ENCODE assay signal across 8 cellular contexts in genomic region chr20:4956200-4956810, GRCh38. TPM values are rescaled to one million over a fixed set of nuclear protein-coding genes. Genes with fewer than 3 reads are reported as not detected.
DNase-seq lines count a peak whose midpoint lies in the region; ATAC-seq and TF ChIP-seq lines count a peak whose summit lies in the region.

No MANE protein-coding gene starts in this region.

- H3K27me3 ChIP-seq in CD4-positive, alpha-beta T cell (ENCODE audit: control insufficient read depth, insufficient read depth, low read length): no peaks in the 10 kb centered on the region
- no peaks in the 10 kb centered on the region for H3K27me3 ChIP-seq in left lung

- peaks cover 7 to 30% of the 10 kb centered on the region in 2 donors for H3K4me1 ChIP-seq in left lung

- TF ChIP-seq CTCF in CD4-positive, alpha-beta T cell (IDR thresholded peaks at IDR 0.05): peak; percentile 96
- TF ChIP-seq CTCF in HFF-Myc (IDR thresholded peaks at IDR 0.05; ENCODE audit: low read depth, low read length, missing control alignments) (peak; percentile 61), MCF 10A (IDR thresholded peaks at IDR 0.05; ENCODE audit: unreplicated experiment) (peak; percentile 71), left lung (IDR thresholded peaks at IDR 0.05) (peak; percentile 73 to 75)

- H3K4me3 ChIP-seq in HFF-Myc (replicated peaks; ENCODE audit: low read depth, low read length) (no peak overlapping the region), left lung (no peak overlapping the region)

- no peak overlapping the region for H3K27ac ChIP-seq in CD4-positive, alpha-beta T cell (ENCODE audit: low read depth, low read length)
- H3K27ac ChIP-seq in left lung: no peak overlapping the region

- intact Hi-C loops in CD4-positive, alpha-beta T cell (cut with DNase I, micrococcal nuclease): loop anchor here (5.0 to 10.0 kb wide), 5 partner anchors 141 to 352 kb away; no protein-coding TSS in a partner anchor
- intact Hi-C loops in MCF 10A (cut with micrococcal nuclease) (loop anchor here (1.0 to 2.0 kb wide), 2 partner anchors 144 to 350 kb away; no protein-coding TSS in a partner anchor), left lung (cut with DNase I) (loop anchor here in 1 of 2 donors (10.0 kb wide), 1 partner anchor 148 kb away; no protein-coding TSS in a partner anchor)

- peak overlapping the region; percentile 52 for H3K27ac Mint-ChIP-seq in CD4-positive, alpha-beta T cell
- no peak overlapping the region for H3K27ac Mint-ChIP-seq in MCF 10A (ENCODE audit: low read depth, unreplicated experiment)

- POLR2A ChIA-PET in CD4-positive, alpha-beta T cell (lab: Charles Lee): interaction anchor here (0.7 kb wide), 1 partner anchor 179 kb away, joined by 3 read pairs; no protein-coding TSS in a partner anchor
- POLR2A ChIA-PET in MCF 10A (lab: Yijun Ruan, JAX): interaction anchor here (0.6 to 1.7 kb wide), 8 partner anchors 58 to 625 kb away, joined by 3 to 7 read pairs (median 3); partner anchors contain the start of gene CDS2

- H3K4me3 Mint-ChIP-seq in CD4-positive, alpha-beta T cell: no peak overlapping the region
- H3K4me3 Mint-ChIP-seq in MCF 10A (ENCODE audit: unreplicated experiment): no peak overlapping the region

- ATAC-seq in CD4-positive, alpha-beta T cell (ENCODE audit: poor library complexity): peak; percentile 84
- ATAC-seq in left lung (peak; percentile 69), HG02973 (IDR thresholded peaks at IDR 0.05; ENCODE audit: unreplicated experiment) (no peak), GM19324 (IDR thresholded peaks at IDR 0.05; ENCODE audit: low FRiP score, unreplicated experiment) (no peak)

- H3K36me3 Mint-ChIP-seq in CD4-positive, alpha-beta T cell (ENCODE audit: low read depth): peaks cover 10% of the 10 kb centered on the region
- peaks cover 9% of the 10 kb centered on the region for H3K36me3 Mint-ChIP-seq in MCF 10A (ENCODE audit: insufficient read depth, unreplicated experiment)

- BruUV-seq in MCF 10A (replicated peaks; lab: Mats Ljungman, UMichigan): no TSS peak

- no peak for DNase-seq in CD4-positive, alpha-beta T cell
- DNase-seq in HFF-Myc (ENCODE audit: extremely low read depth, low read depth) (peak; percentile 57), NCI-H82 treated with DMSO at 0.1 percent for 48 hours (lab: John Stamatoyannopoulos, UW; ENCODE audit: unreplicated experiment) (peak; percentile 61), MCF 10A (ENCODE audit: unreplicated experiment) (peak; percentile 62), left lung (no peak), occipital lobe (lab: John Stamatoyannopoulos, UW) (no peak)

- no peaks in the 10 kb centered on the region for H3K9me3 ChIP-seq in CD4-positive, alpha-beta T cell (ENCODE audit: control insufficient read depth, low read length)
- no peaks in the 10 kb centered on the region for H3K9me3 ChIP-seq in left lung

- H3K9me3 Mint-ChIP-seq in CD4-positive, alpha-beta T cell: no peaks in the 10 kb centered on the region
- peaks cover 7% of the 10 kb centered on the region for H3K9me3 Mint-ChIP-seq in MCF 10A (ENCODE audit: unreplicated experiment)

- CTCF ChIA-PET in CD4-positive, alpha-beta T cell (lab: Charles Lee): interaction anchor here (0.6 to 2.0 kb wide), 10 partner anchors 22 to 214 kb away, joined by 3 to 12 read pairs (median 3); no protein-coding TSS in a partner anchor
- CTCF ChIA-PET in MCF 10A (lab: Yijun Ruan, JAX): interaction anchor here (0.5 to 11.6 kb wide), 48 partner anchors 8 to 763 kb away, joined by 3 to 132 read pairs (median 4); no protein-coding TSS in a partner anchor

- no peaks in the 10 kb centered on the region for H3K27me3 Mint-ChIP-seq in CD4-positive, alpha-beta T cell
- H3K27me3 Mint-ChIP-seq in MCF 10A (ENCODE audit: insufficient read depth, unreplicated experiment): no peaks in the 10 kb centered on the region

- no peaks in the 10 kb centered on the region for H3K36me3 ChIP-seq in left lung

- H3K4me1 Mint-ChIP-seq in CD4-positive, alpha-beta T cell (ENCODE audit: low read depth): peaks cover 8% of the 10 kb centered on the region
- peaks cover 2% of the 10 kb centered on the region for H3K4me1 Mint-ChIP-seq in MCF 10A (ENCODE audit: insufficient read depth, unreplicated experiment)

RNA-seq across cellular contexts. Expression of gene SLC23A2, which starts 45.0 kb away (rescaled TPM):
- 10 to 100 TPM; 22.8 to 23.0 TPM for total RNA-seq in CD4-positive, alpha-beta T cell
- 24.0 and 26.5 TPM in 2 replicates for total RNA-seq in MCF 10A (2022)
- 10 to 100 TPM; 15.8 to 27.1 TPM for total RNA-seq in left lung
- 52.9 TPM for total RNA-seq in occipital lobe

Comparison
In these comparisons a context has a peak if more than half of its experiments do, and no peak if none do; other contexts are left out.
1. ATAC-seq: peak in CD4-positive, alpha-beta T cell (single experiment) and left lung (single experiment); none in HG02973 (single experiment) and GM19324 (single experiment).
2. DNase-seq: peak in HFF-Myc (single experiment), NCI-H82 treated with DMSO at 0.1 percent for 48 hours (single experiment) and MCF 10A (single experiment); none in CD4-positive, alpha-beta T cell (0 of 10), left lung (0 of 2) and occipital lobe (single experiment).
3. Peak in every context shown above with its lines, with median percentiles within 50 percentile points of each other: CTCF ChIP-seq.